Comparison of ENCODE assay signal across 2 cellular contexts in the genomic region with DNA sequence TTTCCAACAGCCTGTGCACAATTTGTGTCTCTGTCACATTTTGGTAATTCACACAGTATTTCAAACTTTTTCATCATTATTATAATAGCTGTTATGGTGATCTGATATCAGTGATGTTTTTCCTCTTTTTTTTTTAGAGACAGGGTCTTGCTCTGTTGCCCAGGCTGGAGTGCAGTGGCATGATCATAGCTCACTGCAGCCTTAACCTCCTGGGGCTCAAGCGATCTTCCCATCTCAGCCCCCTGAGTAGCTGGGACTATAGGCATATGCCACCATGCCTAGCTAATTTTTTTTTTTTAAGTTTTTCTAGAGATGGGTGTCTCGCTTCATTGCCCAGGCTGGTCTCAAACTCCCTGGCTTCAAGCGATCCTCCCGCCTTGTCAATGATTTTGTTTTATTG.
TF ChIP-seq lines count a peak whose summit lies in the region.

No MANE protein-coding gene starts in this region.

TF ChIP-seq in HepG2, 621 proteins besides CTCF, POLR2A, EP300 and RAD21:
- TF ChIP-seq, protein P1, sequence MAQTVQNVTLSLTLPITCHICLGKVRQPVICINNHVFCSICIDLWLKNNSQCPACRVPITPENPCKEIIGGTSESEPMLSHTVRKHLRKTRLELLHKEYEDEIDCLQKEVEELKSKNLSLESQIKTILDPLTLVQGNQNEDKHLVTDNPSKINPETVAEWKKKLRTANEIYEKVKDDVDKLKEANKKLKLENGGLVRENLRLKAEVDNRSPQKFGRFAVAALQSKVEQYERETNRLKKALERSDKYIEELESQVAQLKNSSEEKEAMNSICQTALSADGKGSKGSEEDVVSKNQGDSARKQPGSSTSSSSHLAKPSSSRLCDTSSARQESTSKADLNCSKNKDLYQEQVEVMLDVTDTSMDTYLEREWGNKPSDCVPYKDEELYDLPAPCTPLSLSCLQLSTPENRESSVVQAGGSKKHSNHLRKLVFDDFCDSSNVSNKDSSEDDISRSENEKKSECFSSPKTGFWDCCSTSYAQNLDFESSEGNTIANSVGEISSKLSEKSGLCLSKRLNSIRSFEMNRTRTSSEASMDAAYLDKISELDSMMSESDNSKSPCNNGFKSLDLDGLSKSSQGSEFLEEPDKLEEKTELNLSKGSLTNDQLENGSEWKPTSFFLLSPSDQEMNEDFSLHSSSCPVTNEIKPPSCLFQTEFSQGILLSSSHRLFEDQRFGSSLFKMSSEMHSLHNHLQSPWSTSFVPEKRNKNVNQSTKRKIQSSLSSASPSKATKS (CRISPR knock-in tag; IDR thresholded peaks at IDR 0.05): no peak
- TF ChIP-seq ZNF121 (CRISPR knock-in tag; IDR thresholded peaks at IDR 0.05) (peak; percentile 50; the same call in 1 of the 2 replicates), ZNF660 (CRISPR knock-in tag; IDR thresholded peaks at IDR 0.05; ENCODE audit: borderline replicate concordance, low read depth) (no peak), ELF1 (CRISPR knock-in tag; IDR thresholded peaks at IDR 0.05) (no peak)
- TF ChIP-seq, protein P2, sequence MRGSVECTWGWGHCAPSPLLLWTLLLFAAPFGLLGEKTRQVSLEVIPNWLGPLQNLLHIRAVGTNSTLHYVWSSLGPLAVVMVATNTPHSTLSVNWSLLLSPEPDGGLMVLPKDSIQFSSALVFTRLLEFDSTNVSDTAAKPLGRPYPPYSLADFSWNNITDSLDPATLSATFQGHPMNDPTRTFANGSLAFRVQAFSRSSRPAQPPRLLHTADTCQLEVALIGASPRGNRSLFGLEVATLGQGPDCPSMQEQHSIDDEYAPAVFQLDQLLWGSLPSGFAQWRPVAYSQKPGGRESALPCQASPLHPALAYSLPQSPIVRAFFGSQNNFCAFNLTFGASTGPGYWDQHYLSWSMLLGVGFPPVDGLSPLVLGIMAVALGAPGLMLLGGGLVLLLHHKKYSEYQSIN (CRISPR knock-in tag; IDR thresholded peaks at IDR 0.05; ENCODE audit: borderline replicate concordance): no peak
- TF ChIP-seq, protein P3, sequence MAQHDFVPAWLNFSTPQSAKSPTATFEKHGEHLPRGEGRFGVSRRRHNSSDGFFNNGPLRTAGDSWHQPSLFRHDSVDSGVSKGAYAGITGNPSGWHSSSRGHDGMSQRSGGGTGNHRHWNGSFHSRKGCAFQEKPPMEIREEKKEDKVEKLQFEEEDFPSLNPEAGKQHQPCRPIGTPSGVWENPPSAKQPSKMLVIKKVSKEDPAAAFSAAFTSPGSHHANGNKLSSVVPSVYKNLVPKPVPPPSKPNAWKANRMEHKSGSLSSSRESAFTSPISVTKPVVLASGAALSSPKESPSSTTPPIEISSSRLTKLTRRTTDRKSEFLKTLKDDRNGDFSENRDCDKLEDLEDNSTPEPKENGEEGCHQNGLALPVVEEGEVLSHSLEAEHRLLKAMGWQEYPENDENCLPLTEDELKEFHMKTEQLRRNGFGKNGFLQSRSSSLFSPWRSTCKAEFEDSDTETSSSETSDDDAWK (CRISPR knock-in tag; IDR thresholded peaks at IDR 0.05): no peak

TF ChIP-seq in K562, 482 proteins besides CTCF, POLR2A, EP300 and RAD21:
- TF ChIP-seq KLF6 (CRISPR knock-in tag; IDR thresholded peaks at IDR 0.05; ENCODE audit: borderline replicate concordance) (no peak), TRIM28 (IDR thresholded peaks at IDR 0.05) (no peak), ZNF77 (CRISPR knock-in tag; IDR thresholded peaks at IDR 0.05) (no peak), SREBF2 (CRISPR knock-in tag; IDR thresholded peaks at IDR 0.05) (no peak), ZNF121 (CRISPR knock-in tag; conservative IDR thresholded peaks at IDR 0.05) (peak; percentile 46)
- TF ChIP-seq, protein P4, sequence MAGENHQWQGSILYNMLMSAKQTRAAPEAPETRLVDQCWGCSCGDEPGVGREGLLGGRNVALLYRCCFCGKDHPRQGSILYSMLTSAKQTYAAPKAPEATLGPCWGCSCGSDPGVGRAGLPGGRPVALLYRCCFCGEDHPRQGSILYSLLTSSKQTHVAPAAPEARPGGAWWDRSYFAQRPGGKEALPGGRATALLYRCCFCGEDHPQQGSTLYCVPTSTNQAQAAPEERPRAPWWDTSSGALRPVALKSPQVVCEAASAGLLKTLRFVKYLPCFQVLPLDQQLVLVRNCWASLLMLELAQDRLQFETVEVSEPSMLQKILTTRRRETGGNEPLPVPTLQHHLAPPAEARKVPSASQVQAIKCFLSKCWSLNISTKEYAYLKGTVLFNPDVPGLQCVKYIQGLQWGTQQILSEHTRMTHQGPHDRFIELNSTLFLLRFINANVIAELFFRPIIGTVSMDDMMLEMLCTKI (IDR thresholded peaks at IDR 0.05; ENCODE audit: partially characterized antibody): no peak
TF ChIP-seq in K562: peak in this region for 1.
